Comparison of ENCODE assay signal across 23 cellular contexts in the genomic region with DNA sequence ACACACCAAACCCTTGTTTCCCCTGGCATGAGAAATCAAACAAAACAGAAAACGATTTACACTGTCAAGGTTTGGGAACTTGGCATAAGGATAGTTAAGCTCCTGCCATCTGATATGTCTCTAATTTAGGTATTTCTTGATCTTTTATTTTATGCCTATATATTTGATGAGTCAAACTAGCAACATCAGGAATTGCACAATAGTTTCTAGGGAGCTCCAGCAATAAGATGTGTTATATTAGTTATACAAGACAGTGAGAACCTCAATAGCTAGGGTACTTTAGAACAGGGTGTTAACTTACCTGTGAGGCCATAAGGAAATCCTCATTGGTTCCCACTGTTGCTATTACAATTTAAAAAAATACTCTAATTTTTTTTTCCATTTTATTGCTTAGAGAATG.
"Had no signal": no experiment of that assay in that cellular context is flagged by ENCODE, and none has a peak within 500 bp of the region (broad histone marks: within the 10 kb centered on the region; RNA-seq: fewer than 3 reads in every experiment).

No MANE protein-coding gene starts in this region.

- H3K9me3 ChIP-seq: esophagus muscularis mucosa, psoas muscle, thoracic aorta, tibial nerve, upper lobe of left lung had no signal

- H3K4me3 ChIP-seq: esophagus muscularis mucosa, lung, psoas muscle, thoracic aorta, tibial nerve, upper lobe of left lung had no signal

- H3K27ac ChIP-seq: epithelial cell of prostate, esophagus muscularis mucosa, psoas muscle, thoracic aorta, tibial nerve, upper lobe of left lung had no signal

- ATAC-seq: effector memory CD8-positive, alpha-beta T cell; left colon; left ventricle myocardium superior; natural killer cell; psoas muscle; right cardiac atrium; stimulated activated naive B cell treated with anti-CD40 and anti-IgM and Interleukin-4, amounts not matched to agents 10 μg/mL and 1 μg/mL and 100 μg/mL, for 72 hours had no signal

- H3K36me3 ChIP-seq: esophagus muscularis mucosa, thoracic aorta, tibial nerve, upper lobe of left lung had no signal

- H3K27me3 ChIP-seq: esophagus muscularis mucosa, tibial nerve, upper lobe of left lung had no signal

- DNase-seq: cerebellar nuclear complex; cortex of kidney; effector memory CD8-positive, alpha-beta T cell; immature natural killer cell; islet precursor cell; kidney glomerular epithelial cell; left colon; left ventricle myocardium superior; natural killer cell; nucleus accumbens; posterior cingulate gyrus; psoas muscle; right cardiac atrium; small intestine; stimulated activated CD4-positive, alpha-beta T cell treated with anti-CD3 and anti-CD28 coated beads, Interleukin-15, amount 100 ng/mL, for 24 hours; stimulated activated CD4-positive, alpha-beta T cell treated with anti-CD3 and anti-CD28 coated beads, Interleukin-2, amount 100 ng/mL, for 48 hours; stimulated activated naive B cell treated with anti-CD40 and anti-IgM and Interleukin-4, amounts not matched to agents 10 μg/mL and 1 μg/mL and 100 μg/mL, for 72 hours; upper lobe of left lung had no signal

- H3K4me1 ChIP-seq: psoas muscle, tibial nerve had no signal
